Comparison of ENCODE assay signal across 22 cellular contexts in genomic region chr14:74622257-74622656, GRCh38.
"Had no signal": no experiment of that assay in that cellular context is flagged by ENCODE, and none has a peak within 500 bp of the region (broad histone marks: within the 10 kb centered on the region; RNA-seq: fewer than 3 reads in every experiment).

No MANE protein-coding gene starts in this region.

- H3K4me2 ChIP-seq: hepatocyte had no signal

- H3K4me3 ChIP-seq: adrenal gland, ascending aorta, esophagus muscularis mucosa, hepatocyte, sigmoid colon, thoracic aorta, upper lobe of left lung had no signal

- H3K27me3 ChIP-seq: adrenal gland, ascending aorta, brain microvascular endothelial cell, hepatocyte, upper lobe of left lung had no signal

- H3K79me2 ChIP-seq: hepatocyte had no signal

- H3K27ac ChIP-seq: adrenal gland, brain microvascular endothelial cell, hepatocyte, sigmoid colon, upper lobe of left lung had no signal

- H3K9me3 ChIP-seq: adrenal gland, ascending aorta, esophagus muscularis mucosa, sigmoid colon, thoracic aorta, upper lobe of left lung had no signal

- H2AFZ ChIP-seq: hepatocyte had no signal

- DNase-seq: activated CD4-positive, alpha-beta T cell treated with anti-CD3 and anti-CD28 coated beads, Interleukin-2, amount 50 U/mL, for 1 hour; activated CD4-positive, CD25-positive, alpha-beta regulatory T cell treated with anti-CD3 and anti-CD28 coated beads, Interleukin-2, amount 50 U/mL, for 72 hours; activated CD8-positive, alpha-beta T cell treated with anti-CD3 and anti-CD28 coated beads, Interleukin-2, amount 10 ng/mL, durations not matched to agents 7 days and 5 days; activated gamma-delta T cell; adrenal gland; brain microvascular endothelial cell; central memory CD4-positive, alpha-beta T cell; effector memory CD4-positive, alpha-beta T cell; glutamatergic neuron; left ventricle myocardium superior; nephron progenitor cell; nucleus accumbens; sigmoid colon; stimulated activated CD4-positive, alpha-beta T cell treated with anti-CD3 and anti-CD28 coated beads, Interleukin-4, amount 100 ng/mL, for 1 hour; stimulated activated naive CD4-positive, alpha-beta T cell treated with Interleukin-2 at 50 U/mL for 16 hours; T-cell; upper lobe of left lung had no signal

- ATAC-seq: activated CD8-positive, alpha-beta T cell treated with anti-CD3 and anti-CD28 coated beads, Interleukin-2, amount 10 ng/mL, durations not matched to agents 7 days and 5 days; left ventricle myocardium superior; T-cell had no signal

- H3K36me3 ChIP-seq: adrenal gland, ascending aorta, brain microvascular endothelial cell, esophagus muscularis mucosa, sigmoid colon, thoracic aorta, upper lobe of left lung, WERI-Rb-1 had no signal
